ENCODE assay signal across 28 cellular contexts in genomic region chr4:30790998-30791397, GRCh38.
"Had no signal": no experiment of that assay in that cellular context is flagged by ENCODE, and none has a peak within 500 bp of the region (broad histone marks: within the 10 kb centered on the region; RNA-seq: fewer than 3 reads in every experiment).

No MANE protein-coding gene starts in this region.

- H3K4me1 ChIP-seq: colonic mucosa, gastrocnemius medialis, lower lobe of right lung had no signal

- H3K27me3 Mint-ChIP-seq: dendritic cell treated with granulocyte-macrophage colony-stimulating factor and Interleukin-4, amounts not matched to agents 40 ng/mL and 50 ng/mL, for 4 days; effector memory CD8-positive, alpha-beta T cell had no signal

- H3K27me3 ChIP-seq: colonic mucosa, esophagus squamous epithelium, gastrocnemius medialis, hepatocyte had no signal

- H3K4me3 Mint-ChIP-seq: dendritic cell treated with granulocyte-macrophage colony-stimulating factor and Interleukin-4, amounts not matched to agents 40 ng/mL and 50 ng/mL, for 4 days; effector memory CD8-positive, alpha-beta T cell; endodermal cell; immature natural killer cell had no signal

- H3K27ac Mint-ChIP-seq: dendritic cell treated with granulocyte-macrophage colony-stimulating factor and Interleukin-4, amounts not matched to agents 40 ng/mL and 50 ng/mL, for 4 days; effector memory CD8-positive, alpha-beta T cell; endodermal cell; immature natural killer cell had no signal

- H3K9me3 Mint-ChIP-seq: dendritic cell treated with granulocyte-macrophage colony-stimulating factor and Interleukin-4, amounts not matched to agents 40 ng/mL and 50 ng/mL, for 4 days; endodermal cell had no signal

- H3K4me3 ChIP-seq: colonic mucosa, esophagus squamous epithelium, gastrocnemius medialis, hepatocyte, left ventricle myocardium inferior, lower lobe of right lung had no signal

- ATAC-seq: effector memory CD8-positive, alpha-beta T cell; esophagus mucosa; gastrocnemius medialis; left colon; left lobe of liver; lower lobe of right lung had no signal

- DNase-seq: cerebellar nuclear complex; colonic mucosa; cortex of kidney; effector CD8-positive, alpha-beta T cell; effector memory CD8-positive, alpha-beta T cell; endodermal cell; erythroblast; esophagus squamous epithelium; foreskin fibroblast; foreskin melanocyte; gastrocnemius medialis; glutamatergic neuron; head of caudate nucleus; hypothalamus; immature natural killer cell; islet precursor cell; kidney; kidney glomerular epithelial cell; left colon; left ventricle myocardium inferior; lower lobe of right lung; mesenchymal stem cell; midbrain had no signal

- H3K4me2 ChIP-seq: hepatocyte had no signal

- H3K27ac ChIP-seq: colonic mucosa, epithelial cell of prostate, esophagus squamous epithelium, gastrocnemius medialis, hepatocyte, left ventricle myocardium inferior, lower lobe of right lung had no signal

- H3K4me1 Mint-ChIP-seq: immature natural killer cell had no signal

- H3K36me3 Mint-ChIP-seq: immature natural killer cell had no signal

- H3K36me3 ChIP-seq: colonic mucosa, esophagus squamous epithelium, gastrocnemius medialis, left ventricle myocardium inferior, lower lobe of right lung had no signal

- H3K9me3 ChIP-seq: colonic mucosa, esophagus squamous epithelium, gastrocnemius medialis, left ventricle myocardium inferior, lower lobe of right lung had no signal

- H2AFZ ChIP-seq: hepatocyte had no signal
